21 cellular contexts compared by ENCODE assay signal in the genomic region with DNA sequence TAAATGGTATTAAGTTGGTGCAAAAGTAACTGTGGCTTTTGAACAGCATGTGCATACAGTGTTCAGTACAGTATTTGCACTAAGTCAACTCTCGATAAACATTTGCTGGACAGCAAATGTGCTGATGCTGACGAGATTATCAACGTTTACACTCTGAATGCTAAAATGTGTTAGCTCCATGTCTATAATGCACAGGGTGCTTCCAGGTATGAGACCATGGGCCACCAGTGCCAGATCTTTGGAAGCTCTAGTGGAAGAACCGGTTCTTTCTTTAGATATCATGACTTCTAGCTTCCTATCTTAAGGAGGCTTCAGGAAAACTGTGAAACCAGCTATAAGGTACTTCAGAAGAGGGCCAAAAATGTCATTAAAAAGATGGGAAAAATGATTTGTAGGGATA.
"Had no signal": no experiment of that assay in that cellular context is flagged by ENCODE, and none has a peak within 500 bp of the region (broad histone marks: within the 10 kb centered on the region; RNA-seq: fewer than 3 reads in every experiment).

No MANE protein-coding gene starts in this region.

- H3K27ac Mint-ChIP-seq: activated B cell treated with CpG ODN at 0.5 μM for 24 hours; activated CD8-positive, alpha-beta T cell treated with anti-CD3 and anti-CD28 coated beads for 36 hours; activated naive CD8-positive, alpha-beta T cell treated with anti-CD3 and anti-CD28 coated beads, Interleukin-2, amount 10 ng/mL, durations not matched to agents 7 days and 5 days; activated T-helper 2 cell treated with anti-CD3 and anti-CD28 coated beads, Interferon-gamma antibody, Interleukin-2, Interleukin-4, amounts not matched to agents 10 μg/mL and 5 μg/mL and 100 μg/mL, durations not matched to agents 14 hours and 24 hours and 36 hours; natural killer cell treated with Interleukin-12 subunit alpha and Interleukin-12 subunit beta and Interleukin-15 and Interleukin-18, amount 100 ng/mL, for 72 hours; stimulated activated naive CD8-positive, alpha-beta T cell treated with anti-CD3 and anti-CD28 coated beads, Interleukin-15, Interleukin-2, amounts not matched to agents 100 ng/mL and 50 ng/mL, for 24 hours; T-helper 2 cell treated with Interferon-gamma antibody and Interleukin-4, amounts not matched to agents 5 μg/mL and 100 μg/mL, for 36 hours had no signal

- H3K9me3 Mint-ChIP-seq: activated B cell treated with CpG ODN at 0.5 μM for 24 hours; activated CD8-positive, alpha-beta T cell treated with anti-CD3 and anti-CD28 coated beads for 36 hours; activated naive CD8-positive, alpha-beta T cell treated with anti-CD3 and anti-CD28 coated beads, Interleukin-2, amount 10 ng/mL, durations not matched to agents 7 days and 5 days; activated T-helper 2 cell treated with anti-CD3 and anti-CD28 coated beads, Interferon-gamma antibody, Interleukin-2, Interleukin-4, amounts not matched to agents 10 μg/mL and 5 μg/mL and 100 μg/mL, durations not matched to agents 14 hours and 24 hours and 36 hours; central memory CD8-positive, alpha-beta T cell; natural killer cell treated with Interleukin-12 subunit alpha and Interleukin-12 subunit beta and Interleukin-15 and Interleukin-18, amount 100 ng/mL, for 72 hours; stimulated activated naive CD8-positive, alpha-beta T cell treated with anti-CD3 and anti-CD28 coated beads, Interleukin-15, Interleukin-2, amounts not matched to agents 100 ng/mL and 50 ng/mL, for 24 hours; T-helper 2 cell treated with Interferon-gamma antibody and Interleukin-4, amounts not matched to agents 5 μg/mL and 100 μg/mL, for 36 hours had no signal

- ATAC-seq: activated CD8-positive, alpha-beta T cell treated with anti-CD3 and anti-CD28 coated beads for 36 hours; natural killer cell treated with Interleukin-12 subunit alpha and Interleukin-12 subunit beta and Interleukin-15 and Interleukin-18, amount 100 ng/mL, for 72 hours had no signal

- H3K4me1 Mint-ChIP-seq: activated B cell treated with CpG ODN at 0.5 μM for 24 hours had no signal

- H3K27me3 Mint-ChIP-seq: activated B cell treated with CpG ODN at 0.5 μM for 24 hours; activated CD8-positive, alpha-beta T cell treated with anti-CD3 and anti-CD28 coated beads for 36 hours; activated naive CD8-positive, alpha-beta T cell treated with anti-CD3 and anti-CD28 coated beads, Interleukin-2, amount 10 ng/mL, durations not matched to agents 7 days and 5 days; central memory CD8-positive, alpha-beta T cell; natural killer cell treated with Interleukin-12 subunit alpha and Interleukin-12 subunit beta and Interleukin-15 and Interleukin-18, amount 100 ng/mL, for 72 hours; stimulated activated naive CD8-positive, alpha-beta T cell treated with anti-CD3 and anti-CD28 coated beads, Interleukin-15, Interleukin-2, amounts not matched to agents 100 ng/mL and 50 ng/mL, for 24 hours had no signal

- DNase-seq: activated B cell treated with CpG ODN at 0.5 μM for 24 hours; activated CD4-positive, alpha-beta T cell treated with anti-CD3 and anti-CD28 coated beads for 48 hours; activated CD8-positive, alpha-beta T cell treated with anti-CD3 and anti-CD28 coated beads for 36 hours; activated naive CD4-positive, alpha-beta T cell treated with Interleukin-2 at 50 U/mL for 16 hours; activated naive CD8-positive, alpha-beta T cell treated with anti-CD3 and anti-CD28 coated beads, Interleukin-2, amount 10 ng/mL, durations not matched to agents 7 days and 5 days; activated T-cell treated with anti-CD3 and anti-CD28 coated beads, Interleukin-2, amount 50 U/mL, for 1 hour; amygdala; brain microvascular endothelial cell; cortex of kidney; mesendoderm; nucleus accumbens; posterior cingulate gyrus had no signal

- H3K4me3 ChIP-seq: right atrium auricular region, SK-N-MC, skin epidermis had no signal

- H3K27ac ChIP-seq: SK-N-MC had no signal

- FAIRE-seq: TTC549 had no signal

- H3K4me3 Mint-ChIP-seq: activated B cell treated with CpG ODN at 0.5 μM for 24 hours; activated CD8-positive, alpha-beta T cell treated with anti-CD3 and anti-CD28 coated beads for 36 hours; activated naive CD8-positive, alpha-beta T cell treated with anti-CD3 and anti-CD28 coated beads, Interleukin-2, amount 10 ng/mL, durations not matched to agents 7 days and 5 days; central memory CD8-positive, alpha-beta T cell; natural killer cell treated with Interleukin-12 subunit alpha and Interleukin-12 subunit beta and Interleukin-15 and Interleukin-18, amount 100 ng/mL, for 72 hours; stimulated activated naive CD8-positive, alpha-beta T cell treated with anti-CD3 and anti-CD28 coated beads, Interleukin-15, Interleukin-2, amounts not matched to agents 100 ng/mL and 50 ng/mL, for 24 hours; T-helper 2 cell treated with Interferon-gamma antibody and Interleukin-4, amounts not matched to agents 5 μg/mL and 100 μg/mL, for 36 hours had no signal

- H3K27me3 ChIP-seq: brain microvascular endothelial cell, right atrium auricular region had no signal

- H3K9me3 ChIP-seq: right atrium auricular region had no signal
